Comparison of ENCODE assay signal across 28 cellular contexts in the genomic region with DNA sequence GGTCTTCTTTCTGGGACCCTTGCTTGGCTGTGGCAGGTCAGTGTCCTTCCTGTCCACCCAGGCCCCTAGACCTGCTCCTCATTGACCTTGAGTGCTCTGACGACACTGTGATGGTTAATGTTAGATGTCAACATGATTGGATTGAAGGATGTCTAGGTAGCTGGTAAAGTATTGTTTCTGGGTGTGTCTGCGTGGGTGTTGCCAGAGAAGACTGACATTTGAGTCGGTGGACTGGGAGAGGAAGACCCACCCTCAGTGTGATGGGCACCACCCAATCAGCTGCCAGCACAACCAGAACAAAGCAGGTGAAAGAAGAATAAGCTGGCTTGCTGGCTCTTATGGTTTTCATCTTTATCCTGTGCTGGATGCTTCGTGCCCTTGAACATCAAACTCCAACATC.
"Had no signal": no experiment of that assay in that cellular context is flagged by ENCODE, and none has a peak within 500 bp of the region (broad histone marks: within the 10 kb centered on the region; RNA-seq: fewer than 3 reads in every experiment).

No MANE protein-coding gene starts in this region.

- ATAC-seq: stimulated activated effector memory CD8-positive, alpha-beta T cell treated with anti-CD3 and anti-CD28 coated beads, Interleukin-12 subunit alpha, Interleukin-12 subunit beta, amount 100 ng/mL, for 72 hours; stimulated activated memory B cell treated with anti-CD40 and anti-IgM and Interleukin-4, amounts not matched to agents 10 μg/mL and 1 μg/mL and 100 μg/mL, for 72 hours; stimulated activated naive B cell treated with anti-CD40 and anti-IgM and Interleukin-4, amounts not matched to agents 10 μg/mL and 1 μg/mL and 100 μg/mL, for 72 hours; stimulated activated naive CD8-positive, alpha-beta T cell treated with anti-CD3 and anti-CD28 coated beads, Interleukin-15, amount 100 ng/mL, for 72 hours; stimulated activated naive CD8-positive, alpha-beta T cell treated with anti-CD3 and anti-CD28 coated beads, Interleukin-15, Interleukin-2, amounts not matched to agents 100 U/mL and 50 U/mL, for 24 hours; upper lobe of right lung had no signal

- FAIRE-seq: urothelium cell line had no signal

- H3K36me3 ChIP-seq: stomach, suprapubic skin, thoracic aorta, thyroid gland, tibial artery, tibial nerve, transverse colon, upper lobe of left lung, upper lobe of right lung, uterus had no signal

- H3K4me3 Mint-ChIP-seq: stimulated activated effector memory CD8-positive, alpha-beta T cell treated with anti-CD3 and anti-CD28 coated beads, Interleukin-12 subunit alpha, Interleukin-12 subunit beta, amount 100 ng/mL, for 72 hours; stimulated activated memory B cell treated with anti-CD40 and anti-IgM and Interleukin-4, amounts not matched to agents 10 μg/mL and 1 μg/mL and 100 μg/mL, for 72 hours; stimulated activated naive B cell treated with anti-CD40 and anti-IgM and Interleukin-4, amounts not matched to agents 10 μg/mL and 1 μg/mL and 100 μg/mL, for 72 hours; stimulated activated naive CD8-positive, alpha-beta T cell treated with anti-CD3 and anti-CD28 coated beads, Interleukin-15, amount 100 ng/mL, for 72 hours; stimulated activated naive CD8-positive, alpha-beta T cell treated with anti-CD3 and anti-CD28 coated beads, Interleukin-15, Interleukin-2, amounts not matched to agents 100 ng/mL and 50 ng/mL, for 24 hours; type B pancreatic cell had no signal

- H3K27ac ChIP-seq: stomach, suprapubic skin, testis, thoracic aorta, thyroid gland, tibial artery, tibial nerve, transverse colon, upper lobe of left lung, upper lobe of right lung, uterus had no signal

- H3K4me1 ChIP-seq: stomach, suprapubic skin, testis, thyroid gland, tibial artery, tibial nerve, transverse colon, upper lobe of left lung, upper lobe of right lung, uterus had no signal

- H3K9me3 Mint-ChIP-seq: stimulated activated effector memory CD8-positive, alpha-beta T cell treated with anti-CD3 and anti-CD28 coated beads, Interleukin-12 subunit alpha, Interleukin-12 subunit beta, amount 100 ng/mL, for 72 hours; stimulated activated memory B cell treated with anti-CD40 and anti-IgM and Interleukin-4, amounts not matched to agents 10 μg/mL and 1 μg/mL and 100 μg/mL, for 72 hours; stimulated activated naive CD8-positive, alpha-beta T cell treated with anti-CD3 and anti-CD28 coated beads, Interleukin-15, amount 100 ng/mL, for 72 hours; type B pancreatic cell had no signal

- H3K36me3 Mint-ChIP-seq: stimulated activated effector memory CD8-positive, alpha-beta T cell treated with anti-CD3 and anti-CD28 coated beads, Interleukin-12 subunit alpha, Interleukin-12 subunit beta, amount 100 ng/mL, for 72 hours; stimulated activated memory B cell treated with anti-CD40 and anti-IgM and Interleukin-4, amounts not matched to agents 10 μg/mL and 1 μg/mL and 100 μg/mL, for 72 hours; stimulated activated naive B cell treated with anti-CD40 and anti-IgM and Interleukin-4, amounts not matched to agents 10 μg/mL and 1 μg/mL and 100 μg/mL, for 72 hours; type B pancreatic cell had no signal

- H3K27me3 ChIP-seq: stomach, suprapubic skin, testis, thyroid gland, tibial artery, tibial nerve, transverse colon, upper lobe of left lung, upper lobe of right lung, uterus had no signal

- H3K9me3 ChIP-seq: stomach, suprapubic skin, testis, thoracic aorta, thyroid gland, tibial artery, tibial nerve, transverse colon, upper lobe of left lung, upper lobe of right lung, uterus had no signal

- H3K4me3 ChIP-seq: stomach, suprapubic skin, testis, thoracic aorta, thyroid gland, tibial artery, tibial nerve, transverse colon, upper lobe of left lung, upper lobe of right lung, uterus had no signal

- DNase-seq: stimulated activated CD4-positive, alpha-beta T cell treated with anti-CD3 and anti-CD28 coated beads, Interleukin-2, amount 100 ng/mL, for 48 hours; stimulated activated CD4-positive, alpha-beta T cell treated with anti-CD3 and anti-CD28 coated beads, Interleukin-4, amount 100 ng/mL, for 1 hour; stimulated activated CD4-positive, alpha-beta T cell treated with anti-CD3 and anti-CD28 coated beads, Interleukin-4, amount 100 ng/mL, for 24 hours; stimulated activated CD4-positive, alpha-beta T cell treated with anti-CD3 and anti-CD28 coated beads, Interleukin-4, amount 100 ng/mL, for 4 hours; stimulated activated CD8-positive, alpha-beta memory T cell treated with anti-CD3 and anti-CD28 coated beads, Interleukin-4, amount 100 ng/mL, for 48 hours; stimulated activated naive B cell treated with anti-CD40 and anti-IgM and Interleukin-4, amounts not matched to agents 10 μg/mL and 1 μg/mL and 100 μg/mL, for 72 hours; stimulated activated naive CD4-positive, alpha-beta T cell; stimulated activated naive CD4-positive, alpha-beta T cell treated with Interleukin-2 at 50 U/mL for 16 hours; stimulated activated naive CD8-positive, alpha-beta T cell treated with anti-CD3 and anti-CD28 coated beads, Interleukin-15, amount 100 ng/mL, for 72 hours; stimulated activated naive CD8-positive, alpha-beta T cell treated with anti-CD3 and anti-CD28 coated beads, Interleukin-15, Interleukin-2, amounts not matched to agents 100 U/mL and 50 U/mL, for 24 hours; stomach; substantia nigra; testis; thyroid gland; tibial artery; transverse colon; trophoblast cell; upper lobe of left lung; upper lobe of right lung; uterus had no signal

- H3K27ac Mint-ChIP-seq: stimulated activated effector memory CD8-positive, alpha-beta T cell treated with anti-CD3 and anti-CD28 coated beads, Interleukin-12 subunit alpha, Interleukin-12 subunit beta, amount 100 ng/mL, for 72 hours; stimulated activated memory B cell treated with anti-CD40 and anti-IgM and Interleukin-4, amounts not matched to agents 10 μg/mL and 1 μg/mL and 100 μg/mL, for 72 hours; stimulated activated naive B cell treated with anti-CD40 and anti-IgM and Interleukin-4, amounts not matched to agents 10 μg/mL and 1 μg/mL and 100 μg/mL, for 72 hours; stimulated activated naive CD8-positive, alpha-beta T cell treated with anti-CD3 and anti-CD28 coated beads, Interleukin-15, amount 100 ng/mL, for 72 hours; stimulated activated naive CD8-positive, alpha-beta T cell treated with anti-CD3 and anti-CD28 coated beads, Interleukin-15, Interleukin-2, amounts not matched to agents 100 ng/mL and 50 ng/mL, for 24 hours; type B pancreatic cell had no signal
